ENCODE assay signal across 1 cellular context in the genomic region with DNA sequence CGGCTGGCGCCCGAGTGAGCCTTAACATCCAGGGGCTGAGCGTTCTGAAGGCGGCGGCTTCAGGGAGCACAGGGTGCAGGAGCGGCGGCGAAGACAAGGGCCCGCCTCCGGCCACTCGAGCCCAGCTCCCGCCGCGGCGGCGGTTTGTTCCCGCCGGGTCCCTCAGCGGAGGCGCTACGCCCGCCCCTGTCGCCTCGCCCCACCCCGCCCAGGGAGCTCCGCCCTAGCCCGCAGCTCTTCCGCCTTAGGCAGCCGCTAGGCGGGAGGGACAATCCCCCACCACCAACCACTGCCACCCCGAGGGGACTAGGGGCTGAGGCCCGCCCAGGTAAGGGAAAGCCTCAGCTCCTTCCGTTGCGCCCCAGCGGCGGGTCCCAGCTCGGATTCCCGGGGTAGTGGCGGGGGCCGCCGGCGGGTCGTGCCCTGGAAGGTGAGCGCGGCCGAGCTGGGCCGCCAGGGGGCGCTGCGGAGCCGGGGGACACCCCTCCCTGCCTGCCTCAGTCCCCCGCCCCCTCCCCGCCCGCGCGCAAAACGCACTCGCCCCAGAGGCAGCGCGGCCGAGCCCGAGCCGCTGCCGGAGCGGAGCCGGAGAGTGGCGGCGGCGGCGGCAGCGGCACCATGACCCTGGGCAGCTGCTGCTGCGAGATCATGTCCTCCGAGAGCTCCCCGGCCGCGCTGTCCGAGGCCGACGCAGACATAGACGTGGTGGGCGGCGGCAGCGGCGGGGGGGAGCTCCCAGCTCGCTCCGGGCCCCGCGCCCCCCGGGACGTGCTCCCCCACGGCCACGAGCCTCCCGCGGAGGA.
TF ChIP-seq lines count a peak whose summit lies in the region.

A gene (plus strand): TSS at position 527 of the 803 bp plus-strand sequence. CDS start 92 bp downstream, at position 619.

TF ChIP-seq in HEK293, 187 proteins besides CTCF, POLR2A, EP300 and RAD21 (continued from another document and continues in another):
- TF ChIP-seq, protein P1, sequence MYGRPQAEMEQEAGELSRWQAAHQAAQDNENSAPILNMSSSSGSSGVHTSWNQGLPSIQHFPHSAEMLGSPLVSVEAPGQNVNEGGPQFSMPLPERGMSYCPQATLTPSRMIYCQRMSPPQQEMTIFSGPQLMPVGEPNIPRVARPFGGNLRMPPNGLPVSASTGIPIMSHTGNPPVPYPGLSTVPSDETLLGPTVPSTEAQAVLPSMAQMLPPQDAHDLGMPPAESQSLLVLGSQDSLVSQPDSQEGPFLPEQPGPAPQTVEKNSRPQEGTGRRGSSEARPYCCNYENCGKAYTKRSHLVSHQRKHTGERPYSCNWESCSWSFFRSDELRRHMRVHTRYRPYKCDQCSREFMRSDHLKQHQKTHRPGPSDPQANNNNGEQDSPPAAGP (tag by site-specific recombination; IDR thresholded peaks at IDR 0.05), result peak; percentile 94; the same call in 1 of the 2 replicates
- TF ChIP-seq, protein P2, sequence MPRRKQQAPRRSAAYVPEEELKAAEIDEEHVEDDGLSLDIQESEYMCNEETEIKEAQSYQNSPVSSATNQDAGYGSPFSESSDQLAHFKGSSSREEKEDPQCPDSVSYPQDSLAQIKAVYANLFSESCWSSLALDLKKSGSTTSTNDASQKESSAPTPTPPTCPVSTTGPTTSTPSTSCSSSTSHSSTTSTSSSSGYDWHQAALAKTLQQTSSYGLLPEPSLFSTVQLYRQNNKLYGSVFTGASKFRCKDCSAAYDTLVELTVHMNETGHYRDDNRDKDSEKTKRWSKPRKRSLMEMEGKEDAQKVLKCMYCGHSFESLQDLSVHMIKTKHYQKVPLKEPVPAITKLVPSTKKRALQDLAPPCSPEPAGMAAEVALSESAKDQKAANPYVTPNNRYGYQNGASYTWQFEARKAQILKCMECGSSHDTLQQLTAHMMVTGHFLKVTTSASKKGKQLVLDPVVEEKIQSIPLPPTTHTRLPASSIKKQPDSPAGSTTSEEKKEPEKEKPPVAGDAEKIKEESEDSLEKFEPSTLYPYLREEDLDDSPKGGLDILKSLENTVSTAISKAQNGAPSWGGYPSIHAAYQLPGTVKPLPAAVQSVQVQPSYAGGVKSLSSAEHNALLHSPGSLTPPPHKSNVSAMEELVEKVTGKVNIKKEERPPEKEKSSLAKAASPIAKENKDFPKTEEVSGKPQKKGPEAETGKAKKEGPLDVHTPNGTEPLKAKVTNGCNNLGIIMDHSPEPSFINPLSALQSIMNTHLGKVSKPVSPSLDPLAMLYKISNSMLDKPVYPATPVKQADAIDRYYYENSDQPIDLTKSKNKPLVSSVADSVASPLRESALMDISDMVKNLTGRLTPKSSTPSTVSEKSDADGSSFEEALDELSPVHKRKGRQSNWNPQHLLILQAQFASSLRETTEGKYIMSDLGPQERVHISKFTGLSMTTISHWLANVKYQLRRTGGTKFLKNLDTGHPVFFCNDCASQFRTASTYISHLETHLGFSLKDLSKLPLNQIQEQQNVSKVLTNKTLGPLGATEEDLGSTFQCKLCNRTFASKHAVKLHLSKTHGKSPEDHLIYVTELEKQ (tag by site-specific recombination; IDR thresholded peaks at IDR 0.05; ENCODE audit: borderline replicate concordance), result no peak
- TF ChIP-seq ZNF610 (tag by site-specific recombination; IDR thresholded peaks at IDR 0.05; ENCODE audit: borderline replicate concordance) (peak; percentile 70; the same call in 1 of the 2 replicates), ZNF202 (tag by site-specific recombination; IDR thresholded peaks at IDR 0.05; ENCODE audit: borderline replicate concordance) (no peak), ZNF600 (tag by site-specific recombination; IDR thresholded peaks at IDR 0.05) (peak; percentile 82), ZNF2 (tag by site-specific recombination; IDR thresholded peaks at IDR 0.05) (no peak), ZNF274 (IDR thresholded peaks at IDR 0.05; ENCODE audit: low read length) (no peak), ZNF274 (tag by site-specific recombination; IDR thresholded peaks at IDR 0.05; ENCODE audit: borderline replicate concordance) (no peak), ZNF529 (tag by site-specific recombination; IDR thresholded peaks at IDR 0.05; ENCODE audit: insufficient replicate concordance) (no peak), GLIS2 (tag by site-specific recombination; IDR thresholded peaks at IDR 0.05) (peak; percentile 93), ZNF623 (tag by site-specific recombination; IDR thresholded peaks at IDR 0.05) (no peak), ZFP3 (tag by site-specific recombination; IDR thresholded peaks at IDR 0.05; ENCODE audit: low read depth) (no peak), ZNF433 (tag by site-specific recombination; IDR thresholded peaks at IDR 0.05; ENCODE audit: low read depth) (no peak), ZFP41 (tag by site-specific recombination; IDR thresholded peaks at IDR 0.05; ENCODE audit: borderline replicate concordance) (no peak), KLF1 (tag by site-specific recombination; IDR thresholded peaks at IDR 0.05) (peak; percentile 98), ZNF664 (tag by site-specific recombination; IDR thresholded peaks at IDR 0.05) (no peak), ZNF473 (tag by site-specific recombination; IDR thresholded peaks at IDR 0.05) (no peak), ZBTB48 (tag by site-specific recombination; IDR thresholded peaks at IDR 0.05) (peak; percentile 95), HOXC10 (CRISPR knock-in tag; IDR thresholded peaks at IDR 0.05) (0 out of 2 replicates have a peak, but pooled peaks have one; percentile 14), ZNF768 (tag by site-specific recombination; IDR thresholded peaks at IDR 0.05) (no peak), MZF1 (tag by site-specific recombination; IDR thresholded peaks at IDR 0.05; ENCODE audit: borderline replicate concordance) (peak; percentile 72; the same call in 1 of the 2 replicates), ZNF785 (tag by site-specific recombination; IDR thresholded peaks at IDR 0.05) (no peak), OVOL3 (tag by site-specific recombination; IDR thresholded peaks at IDR 0.05) (no peak), ZNF354C (tag by site-specific recombination; IDR thresholded peaks at IDR 0.05; ENCODE audit: borderline replicate concordance, low read depth) (no peak), ZBTB7A (tag by site-specific recombination; IDR thresholded peaks at IDR 0.05; ENCODE audit: low read depth) (peak; percentile 84; the same call in 1 of the 2 replicates), ZXDB (tag by site-specific recombination; IDR thresholded peaks at IDR 0.05) (peak; percentile 64; the same call in 1 of the 2 replicates), HOXA7 (CRISPR knock-in tag; IDR thresholded peaks at IDR 0.05; ENCODE audit: borderline replicate concordance) (no peak), SP3 (tag by site-specific recombination; IDR thresholded peaks at IDR 0.05) (peak; percentile 91), ZNF660 (tag by site-specific recombination; IDR thresholded peaks at IDR 0.05) (no peak), ZNF677 (tag by site-specific recombination; IDR thresholded peaks at IDR 0.05) (no peak), ZNF626 (tag by site-specific recombination; IDR thresholded peaks at IDR 0.05) (no peak), ZNF16 (tag by site-specific recombination; IDR thresholded peaks at IDR 0.05; ENCODE audit: low read depth) (no peak), ZNF777 (tag by site-specific recombination; IDR thresholded peaks at IDR 0.05; ENCODE audit: borderline replicate concordance) (no peak), GLIS1 (tag by site-specific recombination; IDR thresholded peaks at IDR 0.05) (peak; percentile 95), ZNF707 (tag by site-specific recombination; IDR thresholded peaks at IDR 0.05) (no peak), ZNF174 (tag by site-specific recombination; IDR thresholded peaks at IDR 0.05) (no peak), ZNF629 (tag by site-specific recombination; IDR thresholded peaks at IDR 0.05) (peak; percentile 64; the same call in 1 of the 2 replicates), YY1 (tag by site-specific recombination; IDR thresholded peaks at IDR 0.05) (no peak; the same call in 1 of the 2 replicates), ZNF837 (tag by site-specific recombination; IDR thresholded peaks at IDR 0.05) (no peak), ZNF366 (tag by site-specific recombination; conservative IDR thresholded peaks at IDR 0.05) (no peak), ZNF558 (tag by site-specific recombination; IDR thresholded peaks at IDR 0.05) (no peak), ZNF184 (tag by site-specific recombination; IDR thresholded peaks at IDR 0.05) (no peak)
- TF ChIP-seq, protein P3, sequence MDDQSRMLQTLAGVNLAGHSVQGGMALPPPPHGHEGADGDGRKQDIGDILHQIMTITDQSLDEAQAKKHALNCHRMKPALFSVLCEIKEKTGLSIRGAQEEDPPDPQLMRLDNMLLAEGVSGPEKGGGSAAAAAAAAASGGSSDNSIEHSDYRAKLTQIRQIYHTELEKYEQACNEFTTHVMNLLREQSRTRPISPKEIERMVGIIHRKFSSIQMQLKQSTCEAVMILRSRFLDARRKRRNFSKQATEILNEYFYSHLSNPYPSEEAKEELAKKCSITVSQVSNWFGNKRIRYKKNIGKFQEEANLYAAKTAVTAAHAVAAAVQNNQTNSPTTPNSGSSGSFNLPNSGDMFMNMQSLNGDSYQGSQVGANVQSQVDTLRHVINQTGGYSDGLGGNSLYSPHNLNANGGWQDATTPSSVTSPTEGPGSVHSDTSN (CRISPR knock-in tag; IDR thresholded peaks at IDR 0.05), result 0 out of 2 replicates have a peak, but pooled peaks have one; percentile 11
- TF ChIP-seq, protein P4, sequence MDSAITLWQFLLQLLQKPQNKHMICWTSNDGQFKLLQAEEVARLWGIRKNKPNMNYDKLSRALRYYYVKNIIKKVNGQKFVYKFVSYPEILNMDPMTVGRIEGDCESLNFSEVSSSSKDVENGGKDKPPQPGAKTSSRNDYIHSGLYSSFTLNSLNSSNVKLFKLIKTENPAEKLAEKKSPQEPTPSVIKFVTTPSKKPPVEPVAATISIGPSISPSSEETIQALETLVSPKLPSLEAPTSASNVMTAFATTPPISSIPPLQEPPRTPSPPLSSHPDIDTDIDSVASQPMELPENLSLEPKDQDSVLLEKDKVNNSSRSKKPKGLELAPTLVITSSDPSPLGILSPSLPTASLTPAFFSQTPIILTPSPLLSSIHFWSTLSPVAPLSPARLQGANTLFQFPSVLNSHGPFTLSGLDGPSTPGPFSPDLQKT (IDR thresholded peaks at IDR 0.05; ENCODE audit: borderline replicate concordance, low read depth, low read length), result no peak
- TF ChIP-seq, protein P5, sequence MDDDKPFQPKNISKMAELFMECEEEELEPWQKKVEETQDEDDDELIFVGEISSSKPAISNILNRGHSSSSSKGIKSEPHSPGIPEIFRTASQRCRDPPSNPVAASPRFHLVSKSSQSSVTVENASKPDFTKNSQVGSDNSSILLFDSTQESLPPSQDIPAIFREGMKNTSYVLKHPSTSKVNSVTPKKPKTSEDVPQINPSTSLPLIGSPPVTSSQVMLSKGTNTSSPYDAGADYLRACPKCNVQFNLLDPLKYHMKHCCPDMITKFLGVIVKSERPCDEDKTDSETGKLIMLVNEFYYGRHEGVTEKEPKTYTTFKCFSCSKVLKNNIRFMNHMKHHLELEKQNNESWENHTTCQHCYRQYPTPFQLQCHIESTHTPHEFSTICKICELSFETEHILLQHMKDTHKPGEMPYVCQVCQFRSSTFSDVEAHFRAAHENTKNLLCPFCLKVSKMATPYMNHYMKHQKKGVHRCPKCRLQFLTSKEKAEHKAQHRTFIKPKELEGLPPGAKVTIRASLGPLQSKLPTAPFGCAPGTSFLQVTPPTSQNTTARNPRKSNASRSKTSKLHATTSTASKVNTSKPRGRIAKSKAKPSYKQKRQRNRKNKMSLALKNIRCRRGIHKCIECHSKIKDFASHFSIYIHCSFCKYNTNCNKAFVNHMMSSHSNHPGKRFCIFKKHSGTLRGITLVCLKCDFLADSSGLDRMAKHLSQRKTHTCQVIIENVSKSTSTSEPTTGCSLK (tag by site-specific recombination; IDR thresholded peaks at IDR 0.05), result no peak
- TF ChIP-seq, protein P6, sequence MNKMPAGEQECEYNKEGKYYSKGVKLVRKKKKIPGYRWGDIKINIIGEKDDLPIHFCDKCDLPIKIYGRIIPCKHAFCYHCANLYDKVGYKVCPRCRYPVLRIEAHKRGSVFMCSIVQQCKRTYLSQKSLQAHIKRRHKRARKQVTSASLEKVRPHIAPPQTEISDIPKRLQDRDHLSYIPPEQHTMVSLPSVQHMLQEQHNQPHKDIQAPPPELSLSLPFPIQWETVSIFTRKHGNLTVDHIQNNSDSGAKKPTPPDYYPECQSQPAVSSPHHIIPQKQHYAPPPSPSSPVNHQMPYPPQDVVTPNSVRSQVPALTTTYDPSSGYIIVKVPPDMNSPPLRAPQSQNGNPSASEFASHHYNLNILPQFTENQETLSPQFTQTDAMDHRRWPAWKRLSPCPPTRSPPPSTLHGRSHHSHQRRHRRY (tag by site-specific recombination; IDR thresholded peaks at IDR 0.05), result no peak
- TF ChIP-seq, protein P7, sequence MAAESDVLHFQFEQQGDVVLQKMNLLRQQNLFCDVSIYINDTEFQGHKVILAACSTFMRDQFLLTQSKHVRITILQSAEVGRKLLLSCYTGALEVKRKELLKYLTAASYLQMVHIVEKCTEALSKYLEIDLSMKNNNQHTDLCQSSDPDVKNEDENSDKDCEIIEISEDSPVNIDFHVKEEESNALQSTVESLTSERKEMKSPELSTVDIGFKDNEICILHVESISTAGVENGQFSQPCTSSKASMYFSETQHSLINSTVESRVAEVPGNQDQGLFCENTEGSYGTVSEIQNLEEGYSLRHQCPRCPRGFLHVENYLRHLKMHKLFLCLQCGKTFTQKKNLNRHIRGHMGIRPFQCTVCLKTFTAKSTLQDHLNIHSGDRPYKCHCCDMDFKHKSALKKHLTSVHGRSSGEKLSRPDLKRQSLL (tag by site-specific recombination; IDR thresholded peaks at IDR 0.05), result no peak
- TF ChIP-seq, protein P8, sequence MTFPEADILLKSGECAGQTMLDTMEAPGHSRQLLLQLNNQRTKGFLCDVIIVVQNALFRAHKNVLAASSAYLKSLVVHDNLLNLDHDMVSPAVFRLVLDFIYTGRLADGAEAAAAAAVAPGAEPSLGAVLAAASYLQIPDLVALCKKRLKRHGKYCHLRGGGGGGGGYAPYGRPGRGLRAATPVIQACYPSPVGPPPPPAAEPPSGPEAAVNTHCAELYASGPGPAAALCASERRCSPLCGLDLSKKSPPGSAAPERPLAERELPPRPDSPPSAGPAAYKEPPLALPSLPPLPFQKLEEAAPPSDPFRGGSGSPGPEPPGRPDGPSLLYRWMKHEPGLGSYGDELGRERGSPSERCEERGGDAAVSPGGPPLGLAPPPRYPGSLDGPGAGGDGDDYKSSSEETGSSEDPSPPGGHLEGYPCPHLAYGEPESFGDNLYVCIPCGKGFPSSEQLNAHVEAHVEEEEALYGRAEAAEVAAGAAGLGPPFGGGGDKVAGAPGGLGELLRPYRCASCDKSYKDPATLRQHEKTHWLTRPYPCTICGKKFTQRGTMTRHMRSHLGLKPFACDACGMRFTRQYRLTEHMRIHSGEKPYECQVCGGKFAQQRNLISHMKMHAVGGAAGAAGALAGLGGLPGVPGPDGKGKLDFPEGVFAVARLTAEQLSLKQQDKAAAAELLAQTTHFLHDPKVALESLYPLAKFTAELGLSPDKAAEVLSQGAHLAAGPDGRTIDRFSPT (tag by site-specific recombination; IDR thresholded peaks at IDR 0.05), result peak; percentile 78; the same call in 1 of the 2 replicates
- TF ChIP-seq, protein P9, sequence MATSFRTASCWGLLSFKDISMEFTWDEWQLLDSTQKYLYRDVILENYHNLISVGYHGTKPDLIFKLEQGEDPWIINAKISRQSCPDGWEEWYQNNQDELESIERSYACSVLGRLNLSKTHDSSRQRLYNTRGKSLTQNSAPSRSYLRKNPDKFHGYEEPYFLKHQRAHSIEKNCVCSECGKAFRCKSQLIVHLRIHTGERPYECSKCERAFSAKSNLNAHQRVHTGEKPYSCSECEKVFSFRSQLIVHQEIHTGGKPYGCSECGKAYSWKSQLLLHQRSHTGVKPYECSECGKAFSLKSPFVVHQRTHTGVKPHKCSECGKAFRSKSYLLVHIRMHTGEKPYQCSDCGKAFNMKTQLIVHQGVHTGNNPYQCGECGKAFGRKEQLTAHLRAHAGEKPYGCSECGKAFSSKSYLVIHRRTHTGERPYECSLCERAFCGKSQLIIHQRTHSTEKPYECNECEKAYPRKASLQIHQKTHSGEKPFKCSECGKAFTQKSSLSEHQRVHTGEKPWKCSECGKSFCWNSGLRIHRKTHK (tag by site-specific recombination; IDR thresholded peaks at IDR 0.05), result no peak
